8 cellular contexts compared by ENCODE assay signal in genomic region chr17:3965123-3965800, GRCh38. TPM values are rescaled to one million over a fixed set of nuclear protein-coding genes. Genes with fewer than 3 reads are reported as not detected.
DNase-seq lines count a peak whose midpoint lies in the region; ATAC-seq, FAIRE-seq and TF ChIP-seq lines count a peak whose summit lies in the region.

No MANE protein-coding gene starts in this region.

- H3K4me2 ChIP-seq in GM12878 (ENCODE audit: control insufficient read depth, insufficient read depth), result peak overlapping the region; percentile 91

- H3K27ac ChIP-seq in GM12878 (ENCODE audit: control insufficient read depth, insufficient read depth), result peak overlapping the region; percentile 62

- RAD21 ChIA-PET in GM12878 (lab: Charles Lee; ENCODE audit: unreplicated experiment), result interaction anchor here (0.6 to 4.1 kb wide), 15 partner anchors 14 to 195 kb away, joined by 3 to 51 read pairs (median 4); partner anchors contain the start of genes CAMKK1, CYB5D2, P2RX1 and ZZEF1

- intact Hi-C loops in GM12878 (cut with micrococcal nuclease; ENCODE audit: unreplicated experiment), result no loop called here

- peaks cover 44% of the 10 kb centered on the region for H3K4me1 ChIP-seq in GM12878 (ENCODE audit: control insufficient read depth, insufficient read depth, low read length)

- no peak for TF ChIP-seq EP300 in GM12878 (IDR thresholded peaks at IDR 0.05; ENCODE audit: borderline replicate concordance in 1 of 2, control insufficient read depth in 1 of 2, low read depth in 2 of 2, low read length in 2 of 2)

- H3K4me3 ChIP-seq in GM12878, result peak overlapping the region; percentile 90

- TF ChIP-seq POLR2A in GM19099 (IDR thresholded peaks at IDR 0.05; ENCODE audit: extremely low read depth, insufficient read length, low read depth) (peak; percentile 74), GM12878 (IDR thresholded peaks at IDR 0.05; ENCODE audit: low read depth, low read length) (peak; percentile 85)

- SMC1A ChIA-PET in GM12878 (lab: Charles Lee; ENCODE audit: uncharacterized antibody, unreplicated experiment), result interaction anchor here (0.6 to 2.5 kb wide), 17 partner anchors 9 to 228 kb away, joined by 3 to 14 read pairs (median 4); partner anchors contain the start of gene P2RX1

- peak overlapping the region; percentile 79 for H2AFZ ChIP-seq in GM12878 (ENCODE audit: control insufficient read depth, low read depth, low read length)

- H3K27me3 Mint-ChIP-seq in T-helper 17 cell, result no peaks in the 10 kb centered on the region

- no peaks in the 10 kb centered on the region; the same call in 1 of the 2 replicates for H4K20me1 ChIP-seq in GM12878 (ENCODE audit: control insufficient read depth, insufficient read depth)

- peak overlapping the region; percentile 74 for H3K9ac ChIP-seq in GM12878 (ENCODE audit: control insufficient read depth, insufficient read depth, low read length)

- peaks cover 0 to 2% of the 10 kb centered on the region in 2 experiments; a peak in 1 of 4 replicates for H3K36me3 ChIP-seq in GM12878 (ENCODE audit: control insufficient read depth in 2 of 2, insufficient read depth in 2 of 2, low read length in 1 of 2)

- in situ Hi-C loops in GM12878 (cut with MboI), result no loop called here

- H3K9me3 ChIP-seq in T-helper 17 cell (ENCODE audit: control insufficient read depth, low read length, poor library complexity, severe bottlenecking), result no peaks in the 10 kb centered on the region
- no peaks in the 10 kb centered on the region for H3K9me3 ChIP-seq in GM12878 (replicated peaks; ENCODE audit: control insufficient read depth, insufficient read depth, low read length)

- H3K36me3 Mint-ChIP-seq in T-helper 17 cell (ENCODE audit: low read depth), result no peaks in the 10 kb centered on the region

- no peak for TF ChIP-seq RAD21 in GM12878 (IDR thresholded peaks at IDR 0.05; ENCODE audit: insufficient read depth, low read depth, low read length)

- CTCF ChIA-PET in GM12878 (lab: Yijun Ruan, JAX), result interaction anchor here (0.6 to 4.6 kb wide), 20 partner anchors 28 to 1475 kb away, joined by 3 to 58 read pairs (median 5); partner anchors contain the start of genes NCBP3 and P2RX1

- 0% methylated on average over 16 of the region's 17 CpGs for WGBS in GM12878 (ENCODE audit: insufficient coverage, insufficient replicate concordance, low lambda C conversion rate, missing lambda C conversion rate)

- no peaks in the 10 kb centered on the region for H3K27me3 ChIP-seq in GM12878 (replicated peaks in 1 of 2; ENCODE audit: control insufficient read depth in 2 of 2, insufficient read depth in 2 of 2, low read length in 1 of 2)

- H3K79me2 ChIP-seq in GM12878 (ENCODE audit: control insufficient read depth, insufficient read depth, low read length), result peaks cover 39% of the 10 kb centered on the region

- POLR2A ChIA-PET in GM12878 (lab: Charles Lee), result interaction anchor here (0.5 to 2.1 kb wide), 14 partner anchors 8 to 1927 kb away, joined by 3 to 18 read pairs (median 4); partner anchors contain the start of genes CAMKK1, CYB5D2 and P2RX1

- H3K4me3 Mint-ChIP-seq in T-helper 17 cell, result peak overlapping the region; percentile 91

- DNase-seq in A172 (ENCODE audit: low spot score), result peak; percentile 69
- peak; percentile 70 for DNase-seq in NCI-H1092 treated with DMSO at 0.1 percent for 48 hours (lab: John Stamatoyannopoulos, UW)
- DNase-seq in T-helper 17 cell, result peak; percentile 41 to 52 (median 45)
- peak; percentile 33 for DNase-seq in GM12878 (ENCODE audit: low read depth, low spot score)
- DNase-seq in iris pigment epithelial cell (ENCODE audit: low read depth), result peak; percentile 23
- DNase-seq in stimulated activated CD4-positive, alpha-beta T cell treated with anti-CD3 and anti-CD28 coated beads, Interleukin-1b, Interleukin-23, amount 100 ng/mL, for 4 hours (ENCODE audit: low read depth in 2 of 2), result peak; percentile 34 to 51

- ATAC-seq in T-helper 17 cell (peak; percentile 61), GM12878 (peak; percentile 79), GM19467 (IDR thresholded peaks at IDR 0.05; ENCODE audit: unreplicated experiment) (no peak)

- no TSS peak for BruUV-seq in GM12878 (replicated peaks; lab: Mats Ljungman, UMichigan)

- FAIRE-seq in GM12878 (lab: Jason Lieb, UNC), result peak; percentile 86

- H3K4me1 Mint-ChIP-seq in T-helper 17 cell, result peaks cover 39% of the 10 kb centered on the region

- peak overlapping the region; percentile 90 for H3K27ac Mint-ChIP-seq in T-helper 17 cell

- peak in 1 of 3 experiments; percentile 50; a peak in 2 of 6 replicates for TF ChIP-seq CTCF in GM12878 (IDR thresholded peaks at IDR 0.05 in 2 of 3, conservative IDR thresholded peaks at IDR 0.05 in 1 of 3; ENCODE audit: control insufficient read depth in 2 of 3, extremely low read depth in 1 of 3, insufficient read depth in 1 of 3, low read depth in 3 of 3, low read length in 3 of 3)

TF ChIP-seq in GM12878, 131 proteins besides CTCF, POLR2A, EP300 and RAD21 (continues in another document):
- TF ChIP-seq ZBED1 (IDR thresholded peaks at IDR 0.05; ENCODE audit: borderline replicate concordance) (no peak), BCL11A (IDR thresholded peaks at IDR 0.05; ENCODE audit: low read depth, low read length) (no peak), TARDBP (IDR thresholded peaks at IDR 0.05; ENCODE audit: borderline replicate concordance) (no peak), RUNX3 (IDR thresholded peaks at IDR 0.05; ENCODE audit: low read length) (peak; percentile 57), TAF1 (IDR thresholded peaks at IDR 0.05; ENCODE audit: borderline replicate concordance, low read depth, low read length) (0 out of 2 replicates have a peak, but pooled peaks have one; percentile 29), HDGF (IDR thresholded peaks at IDR 0.05) (peak; percentile 58; the same call in 1 of the 2 replicates), NR2F1 (conservative IDR thresholded peaks at IDR 0.05) (peak; percentile 49; the same call in 1 of the 2 replicates), SMAD5 (IDR thresholded peaks at IDR 0.05; ENCODE audit: low read depth) (peak; percentile 44; the same call in 1 of the 2 replicates), ZNF274 (IDR thresholded peaks at IDR 0.05; ENCODE audit: insufficient read depth, insufficient read length) (no peak), FOXM1 (IDR thresholded peaks at IDR 0.05; ENCODE audit: low read depth, low read length) (no peak), MEF2B (IDR thresholded peaks at IDR 0.05; ENCODE audit: partially characterized antibody, poor library complexity, severe bottlenecking) (peak; percentile 72)
- TF ChIP-seq, protein P1, sequence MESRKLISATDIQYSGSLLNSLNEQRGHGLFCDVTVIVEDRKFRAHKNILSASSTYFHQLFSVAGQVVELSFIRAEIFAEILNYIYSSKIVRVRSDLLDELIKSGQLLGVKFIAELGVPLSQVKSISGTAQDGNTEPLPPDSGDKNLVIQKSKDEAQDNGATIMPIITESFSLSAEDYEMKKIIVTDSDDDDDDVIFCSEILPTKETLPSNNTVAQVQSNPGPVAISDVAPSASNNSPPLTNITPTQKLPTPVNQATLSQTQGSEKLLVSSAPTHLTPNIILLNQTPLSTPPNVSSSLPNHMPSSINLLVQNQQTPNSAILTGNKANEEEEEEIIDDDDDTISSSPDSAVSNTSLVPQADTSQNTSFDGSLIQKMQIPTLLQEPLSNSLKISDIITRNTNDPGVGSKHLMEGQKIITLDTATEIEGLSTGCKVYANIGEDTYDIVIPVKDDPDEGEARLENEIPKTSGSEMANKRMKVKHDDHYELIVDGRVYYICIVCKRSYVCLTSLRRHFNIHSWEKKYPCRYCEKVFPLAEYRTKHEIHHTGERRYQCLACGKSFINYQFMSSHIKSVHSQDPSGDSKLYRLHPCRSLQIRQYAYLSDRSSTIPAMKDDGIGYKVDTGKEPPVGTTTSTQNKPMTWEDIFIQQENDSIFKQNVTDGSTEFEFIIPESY (IDR thresholded peaks at IDR 0.05), result no peak

RNA-seq across cellular contexts. Expression of gene ATP2A3, which starts 1.0 kb away (rescaled TPM):
- total RNA-seq in A172 (2014; rRNA removed; shearing (Covaris generic)), result 1.3 and 5.8 TPM in 2 replicates
- 100 to 1,000 TPM; 279 to 298 TPM for total RNA-seq in T-helper 17 cell
- total RNA-seq in GM12878 (2013; cell fraction: nucleolus; rRNA removed), result 101 and 113 TPM in 2 replicates
- total RNA-seq in GM12878 (2014; rRNA removed), result 42.3 and 48.7 TPM in 2 replicates
- 15.7 and 20.1 TPM in 2 replicates for total RNA-seq in GM12878 (2014; rRNA removed; fragmentation: Illumina TruSeq; extraction: Trizol)
- 91.7 and 99.2 TPM in 2 replicates for total RNA-seq in GM12878 (2021)
- polyA plus RNA-seq in GM12878 (2011; ENCODE audit: low read depth), result 24.6 TPM
- polyA plus RNA-seq in GM12878 (2011; rRNA removed), result 11.9 and 27.0 TPM in 2 replicates
- 33.7 and 42.7 TPM in 2 replicates for polyA plus RNA-seq in GM12878 (2011; cell fraction: cytosol; rRNA removed)
- polyA plus RNA-seq in GM12878 (2011; cell fraction: nucleus; rRNA removed), result 110 and 156 TPM in 2 replicates
- 53.3 and 60.4 TPM in 2 replicates for polyA plus RNA-seq in GM12878 (2012)
- polyA plus RNA-seq in GM12878 (2014; fragmentation: Illumina TruSeq; extraction: Trizol), result 11.6 and 26.5 TPM in 2 replicates
- polyA plus RNA-seq in GM12878 (2014; fragmentation: Nextera tagmentation; extraction: Ambion mirVana), result 1 to 10 TPM; 1.0 to 3.0 TPM
- 66.4 and 78.9 TPM in 2 replicates for polyA plus RNA-seq in GM12878 (2014; rRNA removed)
- polyA plus RNA-seq in GM12878 (2016; fragmentation: Nextera tagmentation; extraction: Ambion mirVana), result 10 to 100 TPM; 61.1 to 62.8 TPM
- polyA minus RNA-seq in GM12878 (2011; rRNA and poly(A)+ RNA removed), result 33.0 and 50.5 TPM in 2 replicates
- polyA minus RNA-seq in GM12878 (2011; cell fraction: cytosol; rRNA and poly(A)+ RNA removed), result 22.2 and 24.8 TPM in 2 replicates
- 32.2 and 63.0 TPM in 2 replicates for polyA minus RNA-seq in GM12878 (2011; cell fraction: nucleus; rRNA and poly(A)+ RNA removed)

RNA-seq across cellular contexts. Expression of gene P2RX1, which starts 49.0 kb away (rescaled TPM):
- 0.67 and 1.2 TPM in 2 replicates for total RNA-seq in A172 (2014; rRNA removed; shearing (Covaris generic))
- total RNA-seq in T-helper 17 cell (10 to 100 TPM in 1 of 2 donors, 1 to 10 TPM in 1; 4.2 to 15.0 TPM), GM12878 (2014; rRNA removed) (5.5 and 5.9 TPM in 2 replicates), GM12878 (2014; rRNA removed; fragmentation: Illumina TruSeq; extraction: Trizol) (2.7 and 3.1 TPM in 2 replicates), GM12878 (2021) (5.0 and 5.1 TPM in 2 replicates)
- 6.9 and 8.0 TPM in 2 replicates for total RNA-seq in GM12878 (2013; cell fraction: nucleolus; rRNA removed)
- 1.5 TPM for polyA plus RNA-seq in GM12878 (2011; ENCODE audit: low read depth)
- polyA plus RNA-seq in GM12878 (2011; rRNA removed) (0.12 and 0.19 TPM in 2 replicates), GM12878 (2014; fragmentation: Illumina TruSeq; extraction: Trizol) (2.4 and 3.2 TPM in 2 replicates), GM12878 (2014; fragmentation: Nextera tagmentation; extraction: Ambion mirVana) (under 1 TPM; 0.16 to 0.22 TPM), GM12878 (2014; rRNA removed) (5.6 and 6.2 TPM in 2 replicates), GM12878 (2016; fragmentation: Nextera tagmentation; extraction: Ambion mirVana) (1 to 10 TPM; 3.6 to 4.3 TPM)
- polyA plus RNA-seq in GM12878 (2011; cell fraction: cytosol; rRNA removed), result 0.10 and 0.25 TPM in 2 replicates
- 0.80 and 1.5 TPM in 2 replicates for polyA plus RNA-seq in GM12878 (2011; cell fraction: nucleus; rRNA removed)
- 3.1 and 4.9 TPM in 2 replicates for polyA plus RNA-seq in GM12878 (2012)
- polyA minus RNA-seq in GM12878 (2011; rRNA and poly(A)+ RNA removed), result 0.22 TPM in 1 of 2 replicates, not detected in the other
- not detected in 2 replicates for polyA minus RNA-seq in GM12878 (2011; cell fraction: cytosol; rRNA and poly(A)+ RNA removed)
- 0.29 and 0.36 TPM in 2 replicates for polyA minus RNA-seq in GM12878 (2011; cell fraction: nucleus; rRNA and poly(A)+ RNA removed)
